Comparison of ENCODE assay signal across 8 cellular contexts in the genomic region with DNA sequence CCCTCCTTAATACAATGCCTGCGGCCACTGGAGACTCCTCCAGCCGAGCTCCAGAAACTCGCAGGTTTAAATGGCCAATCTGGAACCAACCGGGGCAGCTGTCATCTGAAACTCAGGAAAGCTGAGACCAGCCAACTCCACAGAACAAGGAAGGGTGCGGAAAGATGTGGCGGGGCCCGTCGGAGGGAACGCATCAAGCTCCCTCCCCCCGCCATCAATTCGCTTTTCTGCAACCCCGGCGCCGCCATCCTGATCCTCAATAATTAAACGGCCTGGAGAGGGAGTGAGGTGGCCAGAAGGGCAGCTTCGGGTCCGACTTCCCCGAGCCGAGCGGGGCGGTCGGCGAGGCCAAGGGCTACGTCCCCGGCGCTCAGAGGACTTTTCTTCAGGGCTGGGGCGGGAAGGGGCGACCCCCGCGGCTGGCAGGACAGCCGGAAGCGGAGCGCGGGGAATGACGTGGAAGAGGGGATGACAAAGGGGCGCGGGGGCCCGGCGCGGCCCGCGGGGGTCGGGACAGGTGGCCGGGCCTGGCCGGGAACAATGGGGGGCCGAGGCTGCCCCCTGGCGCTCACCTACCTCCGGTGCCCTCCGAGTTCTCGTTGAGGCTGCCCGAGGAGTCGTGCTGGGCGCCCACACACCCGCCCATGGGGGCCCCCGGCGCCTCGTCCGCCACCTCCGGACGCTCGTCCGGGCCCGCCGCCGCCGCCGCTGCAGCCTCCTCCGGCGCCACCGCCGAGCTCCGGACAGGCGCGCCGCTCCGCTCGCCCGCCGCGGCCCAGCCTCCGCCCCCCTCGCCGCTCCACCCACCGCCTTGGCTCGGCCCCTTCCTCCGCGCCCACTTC. TPM values are rescaled to one million over a fixed set of nuclear protein-coding genes. Genes with fewer than 3 reads are reported as not detected.
DNase-seq lines count a peak whose midpoint lies in the region; ATAC-seq and TF ChIP-seq lines count a peak whose summit lies in the region.

A gene with protein sequence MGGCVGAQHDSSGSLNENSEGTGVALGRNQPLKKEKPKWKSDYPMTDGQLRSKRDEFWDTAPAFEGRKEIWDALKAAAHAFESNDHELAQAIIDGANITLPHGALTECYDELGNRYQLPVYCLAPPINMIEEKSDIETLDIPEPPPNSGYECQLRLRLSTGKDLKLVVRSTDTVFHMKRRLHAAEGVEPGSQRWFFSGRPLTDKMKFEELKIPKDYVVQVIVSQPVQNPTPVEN (minus strand): TSS at position 745 of the 842 bp plus-strand sequence. CDS start 99 bp downstream, at position 646.

- WGBS in mesodermal cell (ENCODE audit: insufficient coverage in 2 of 2), 2 experiments: 0 to 1% methylated on average over 32 to 66 of the region's 87 CpGs

- H3K4me3 ChIP-seq in AG10803 (ENCODE audit: low read length) (peak within 1 kb of the TSS; percentile 78), mesodermal cell (ENCODE audit: extremely low read depth, insufficient read depth, low read length, poor library complexity, severe bottlenecking) (peak within 1 kb of the TSS; percentile 89)

- H3K4me1 Mint-ChIP-seq in activated CD8-positive, alpha-beta memory T cell treated with anti-CD3 and anti-CD28 coated beads, Interleukin-2, amount 10 ng/mL, durations not matched to agents 7 days and 5 days: peaks cover 20% of the 10 kb centered on the region

- in situ Hi-C loops in endometrial microvascular endothelial cells (cut with HindIII; ENCODE audit: inconsistent ontology term, low pct_unique_long_range_greater_than_20kb, low sequenced_read_pairs): loop anchor here (25.0 kb wide), 1 partner anchor 196 kb away; no protein-coding TSS in a partner anchor

- peak within 1 kb of the TSS; percentile 83 for H3K4me3 Mint-ChIP-seq in activated CD8-positive, alpha-beta memory T cell treated with anti-CD3 and anti-CD28 coated beads, Interleukin-2, amount 10 ng/mL, durations not matched to agents 7 days and 5 days

- TF ChIP-seq CTCF in AG10803 (conservative IDR thresholded peaks at IDR 0.05; ENCODE audit: low read length): peak; percentile 32; the same call in 1 of the 2 replicates

- H3K27me3 Mint-ChIP-seq in activated CD8-positive, alpha-beta memory T cell treated with anti-CD3 and anti-CD28 coated beads, Interleukin-2, amount 10 ng/mL, durations not matched to agents 7 days and 5 days: peaks cover 14% of the 10 kb centered on the region

- ATAC-seq in GM18909 (IDR thresholded peaks at IDR 0.05; ENCODE audit: poor library complexity, unreplicated experiment) (peak; percentile 91), HG03175 (IDR thresholded peaks at IDR 0.05; ENCODE audit: unreplicated experiment) (peak; percentile 86)
- ATAC-seq in activated CD8-positive, alpha-beta memory T cell treated with anti-CD3 and anti-CD28 coated beads, Interleukin-2, amount 10 ng/mL, durations not matched to agents 7 days and 5 days: peak; percentile 91

- H3K27ac Mint-ChIP-seq in activated CD8-positive, alpha-beta memory T cell treated with anti-CD3 and anti-CD28 coated beads, Interleukin-2, amount 10 ng/mL, durations not matched to agents 7 days and 5 days: peak within 1 kb of the TSS; percentile 57

- peaks cover 24% of the 10 kb centered on the region for H3K36me3 ChIP-seq in mesodermal cell (ENCODE audit: control insufficient read depth, insufficient read depth, low read length)

- CTCF ChIA-PET in activated CD8-positive, alpha-beta memory T cell treated with anti-CD3 and anti-CD28 coated beads, Interleukin-2, amount 10 ng/mL, durations not matched to agents 7 days and 5 days (lab: Charles Lee): interaction anchor here (0.6 to 3.1 kb wide), 22 partner anchors 9 to 377 kb away, joined by 3 to 12 read pairs (median 3); a partner anchor contains a TSS

- H3K36me3 Mint-ChIP-seq in activated CD8-positive, alpha-beta memory T cell treated with anti-CD3 and anti-CD28 coated beads, Interleukin-2, amount 10 ng/mL, durations not matched to agents 7 days and 5 days: peaks cover 1% of the 10 kb centered on the region

- H3K9me3 ChIP-seq in mesodermal cell (ENCODE audit: control insufficient read depth, low read length): no peaks in the 10 kb centered on the region

- no peaks in the 10 kb centered on the region for H3K9me3 Mint-ChIP-seq in activated CD8-positive, alpha-beta memory T cell treated with anti-CD3 and anti-CD28 coated beads, Interleukin-2, amount 10 ng/mL, durations not matched to agents 7 days and 5 days (ENCODE audit: low read depth)

- peak; percentile 78 for DNase-seq in AG10803 (ENCODE audit: low read depth)
- peak; percentile 94 for DNase-seq in NCI-H69 (lab: John Stamatoyannopoulos, UW)
- DNase-seq in activated CD8-positive, alpha-beta memory T cell treated with anti-CD3 and anti-CD28 coated beads, Interleukin-2, amount 10 ng/mL, durations not matched to agents 7 days and 5 days: peak; percentile 81
- peak; percentile 31 to 63 for DNase-seq in stimulated activated CD8-positive, alpha-beta memory T cell treated with anti-CD3 and anti-CD28 coated beads, Interleukin-15, amount 100 ng/mL, for 4 hours (ENCODE audit: low read depth in 2 of 2)

- peak within 1 kb of the TSS; percentile 91 for H3K27ac ChIP-seq in mesodermal cell (ENCODE audit: low read depth, low read length, severe bottlenecking)

- peaks cover 17% of the 10 kb centered on the region for H3K4me1 ChIP-seq in mesodermal cell (ENCODE audit: control insufficient read depth, insufficient read depth, low read length, poor library complexity, severe bottlenecking)

RNA-seq across cellular contexts. Expression of the gene that starts here (rescaled TPM):
- total RNA-seq in activated CD8-positive, alpha-beta memory T cell treated with anti-CD3 and anti-CD28 coated beads, Interleukin-2, amount 10 ng/mL, durations not matched to agents 7 days and 5 days: 1 to 10 TPM; 7.3 to 8.7 TPM
- total RNA-seq in endometrial microvascular endothelial cells (ENCODE audit: inconsistent ontology term): 22.9 TPM
- 30.3 TPM for polyA plus RNA-seq in mesodermal cell (2013, experiment 1 of 2)
- 32.6 TPM for polyA plus RNA-seq in mesodermal cell (2013, experiment 2 of 2)

Comparison
In these comparisons a context has a peak if more than half of its experiments do, and no peak if none do; other contexts are left out.
1. Peak in every context shown above with its lines: DNase-seq, ATAC-seq, H3K4me3 ChIP-seq and H3K27ac ChIP-seq.